ENCODE assay signal across 8 cellular contexts in genomic region chr3:50525987-50526386, GRCh38. TPM values are rescaled to one million over a fixed set of nuclear protein-coding genes. Genes with fewer than 3 reads are reported as not detected.
DNase-seq lines count a peak whose midpoint lies in the region; ATAC-seq, FAIRE-seq and TF ChIP-seq lines count a peak whose summit lies in the region.

No MANE protein-coding gene starts in this region.

- no peak overlapping the region for H3K4me3 ChIP-seq in kidney (ENCODE audit: low read length in 2 of 2)

- no peak overlapping the region for H3K27ac Mint-ChIP-seq in activated T-helper 2 cell treated with anti-CD3 and anti-CD28 coated beads, Interferon-gamma antibody, Interleukin-2, Interleukin-4, amounts not matched to agents 10 μg/mL and 5 μg/mL and 100 μg/mL, durations not matched to agents 14 hours and 24 hours and 36 hours

- H3K9me3 ChIP-seq in kidney (ENCODE audit: control insufficient read depth in 1 of 2, low read length in 2 of 2) = no peaks in the 10 kb centered on the region

- no peak for TF ChIP-seq CTCF in kidney (IDR thresholded peaks at IDR 0.05; ENCODE audit: borderline replicate concordance, extremely low read depth, insufficient read depth)

- peaks cover 14% of the 10 kb centered on the region for H3K27me3 Mint-ChIP-seq in activated T-helper 2 cell treated with anti-CD3 and anti-CD28 coated beads, Interferon-gamma antibody, Interleukin-2, Interleukin-4, amounts not matched to agents 10 μg/mL and 5 μg/mL and 100 μg/mL, durations not matched to agents 14 hours and 24 hours and 36 hours (ENCODE audit: low read depth)

- H3K27ac ChIP-seq in kidney (ENCODE audit: low read depth in 2 of 2, low read length in 2 of 2) = no peak overlapping the region

- ATAC-seq in HG03097 (IDR thresholded peaks at IDR 0.05; ENCODE audit: low FRiP score, unreplicated experiment) = no peak

- H3K9me3 Mint-ChIP-seq in activated T-helper 2 cell treated with anti-CD3 and anti-CD28 coated beads, Interferon-gamma antibody, Interleukin-2, Interleukin-4, amounts not matched to agents 10 μg/mL and 5 μg/mL and 100 μg/mL, durations not matched to agents 14 hours and 24 hours and 36 hours = no peaks in the 10 kb centered on the region

- DNase-seq in GM18507 (ENCODE audit: extremely low spot score, insufficient read length, low read depth) (peak; percentile 37), OCI-M1 (lab: John Stamatoyannopoulos, UW) (peak; percentile 79), kidney (peak; percentile 85), cerebellar cortex (ENCODE audit: low spot score) (no peak)
- peak; percentile 50 for DNase-seq in activated T-helper 2 cell treated with anti-CD3 and anti-CD28 coated beads, Interferon-gamma antibody, Interleukin-2, Interleukin-4, amounts not matched to agents 10 μg/mL and 5 μg/mL and 100 μg/mL, durations not matched to agents 14 hours and 24 hours and 36 hours (ENCODE audit: low spot score)
- peak; percentile 60 for DNase-seq in stimulated activated CD8-positive, alpha-beta memory T cell treated with anti-CD3 and anti-CD28 coated beads, Interleukin-4, amount 100 ng/mL, for 24 hours (ENCODE audit: low read depth)
- DNase-seq in effector CD8-positive, alpha-beta T cell (lab: John Stamatoyannopoulos, UW) = no peak

- FAIRE-seq in GM18507 (lab: Jason Lieb, UNC) (no peak), kidney (lab: Jason Lieb, UNC) (no peak)

- no peak overlapping the region for H3K4me3 Mint-ChIP-seq in activated T-helper 2 cell treated with anti-CD3 and anti-CD28 coated beads, Interferon-gamma antibody, Interleukin-2, Interleukin-4, amounts not matched to agents 10 μg/mL and 5 μg/mL and 100 μg/mL, durations not matched to agents 14 hours and 24 hours and 36 hours (ENCODE audit: low read depth)

- H3K36me3 Mint-ChIP-seq in activated T-helper 2 cell treated with anti-CD3 and anti-CD28 coated beads, Interferon-gamma antibody, Interleukin-2, Interleukin-4, amounts not matched to agents 10 μg/mL and 5 μg/mL and 100 μg/mL, durations not matched to agents 14 hours and 24 hours and 36 hours (ENCODE audit: low read depth) = no peaks in the 10 kb centered on the region

- no peaks in the 10 kb centered on the region for H3K36me3 ChIP-seq in kidney (ENCODE audit: control insufficient read depth in 1 of 2, insufficient read depth in 2 of 2, low read length in 2 of 2)

- no peak overlapping the region for H3K9ac ChIP-seq in kidney (ENCODE audit: low read length in 2 of 2)

- H3K4me1 Mint-ChIP-seq in activated T-helper 2 cell treated with anti-CD3 and anti-CD28 coated beads, Interferon-gamma antibody, Interleukin-2, Interleukin-4, amounts not matched to agents 10 μg/mL and 5 μg/mL and 100 μg/mL, durations not matched to agents 14 hours and 24 hours and 36 hours (ENCODE audit: low read depth) = no peaks in the 10 kb centered on the region

- intact Hi-C loops in activated T-helper 2 cell treated with anti-CD3 and anti-CD28 coated beads, Interferon-gamma antibody, Interleukin-2, Interleukin-4, amounts not matched to agents 10 μg/mL and 5 μg/mL and 100 μg/mL, durations not matched to agents 14 hours and 24 hours and 36 hours (cut with micrococcal nuclease) = no loop called here
- intact Hi-C loops in kidney (cut with DNase I) = no loop called here

- H3K4me1 ChIP-seq in kidney (ENCODE audit: control insufficient read depth in 1 of 2, insufficient read depth in 1 of 2, low read depth in 1 of 2, low read length in 2 of 2) = no peaks in the 10 kb centered on the region

RNA-seq across cellular contexts. Expression of gene CACNA2D2, which starts 22.6 kb away (rescaled TPM):
- 0.46 and 0.59 TPM in 2 replicates for total RNA-seq in activated T-helper 2 cell treated with anti-CD3 and anti-CD28 coated beads, Interferon-gamma antibody, Interleukin-2, Interleukin-4, amounts not matched to agents 10 μg/mL and 5 μg/mL and 100 μg/mL, durations not matched to agents 14 hours and 24 hours and 36 hours
- 3.6 TPM for total RNA-seq in kidney
- polyA plus RNA-seq in kidney (ENCODE audit: insufficient read depth, low read depth, low replicate concordance) = 6.0 TPM

RNA-seq across cellular contexts. Expression of gene C3orf18, which starts 41.6 kb away (rescaled TPM):
- total RNA-seq in activated T-helper 2 cell treated with anti-CD3 and anti-CD28 coated beads, Interferon-gamma antibody, Interleukin-2, Interleukin-4, amounts not matched to agents 10 μg/mL and 5 μg/mL and 100 μg/mL, durations not matched to agents 14 hours and 24 hours and 36 hours = 35.2 and 37.2 TPM in 2 replicates
- 6.2 TPM for total RNA-seq in kidney
- polyA plus RNA-seq in kidney (ENCODE audit: insufficient read depth, low read depth, low replicate concordance) = 14.9 TPM

RNA-seq across cellular contexts. Expression of gene HEMK1, which starts 43.3 kb away (rescaled TPM):
- total RNA-seq in activated T-helper 2 cell treated with anti-CD3 and anti-CD28 coated beads, Interferon-gamma antibody, Interleukin-2, Interleukin-4, amounts not matched to agents 10 μg/mL and 5 μg/mL and 100 μg/mL, durations not matched to agents 14 hours and 24 hours and 36 hours = 61.7 and 68.7 TPM in 2 replicates
- 25.1 TPM for total RNA-seq in kidney
- 30.3 TPM for polyA plus RNA-seq in kidney (ENCODE audit: insufficient read depth, low read depth, low replicate concordance)

Comparison
In these comparisons a context has a peak if more than half of its experiments do, and no peak if none do; other contexts are left out.
1. DNase-seq: peak in GM18507 (single experiment), OCI-M1 (single experiment), activated T-helper 2 cell treated with anti-CD3 and anti-CD28 coated beads, Interferon-gamma antibody, Interleukin-2, Interleukin-4, amounts not matched to agents 10 μg/mL and 5 μg/mL and 100 μg/mL, durations not matched to agents 14 hours and 24 hours and 36 hours (single experiment), kidney (single experiment) and stimulated activated CD8-positive, alpha-beta memory T cell treated with anti-CD3 and anti-CD28 coated beads, Interleukin-4, amount 100 ng/mL, for 24 hours (single experiment); none in effector CD8-positive, alpha-beta T cell (single experiment) and cerebellar cortex (single experiment).